In the genomic region with DNA sequence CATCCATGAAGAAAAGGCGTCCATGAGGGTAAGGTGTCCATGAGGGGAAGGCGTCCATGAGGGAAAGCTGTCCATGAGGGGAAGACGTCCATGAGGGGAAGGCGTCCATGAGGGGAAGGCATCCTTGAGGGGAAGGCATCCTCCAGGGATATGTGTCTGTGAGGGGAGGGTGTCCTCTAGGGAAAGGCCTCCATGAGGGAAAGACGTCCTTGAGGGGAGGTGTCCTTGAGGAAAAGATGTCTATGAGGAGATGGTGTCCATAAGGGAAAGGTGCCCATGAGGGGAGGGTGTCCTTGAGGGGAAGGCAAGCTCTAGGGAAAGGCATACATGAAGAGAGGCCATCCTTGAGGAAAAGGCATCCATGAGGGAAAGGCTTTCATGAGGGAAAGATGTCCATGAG, we compare ENCODE assay signal across 1 cellular context.
TF ChIP-seq lines count a peak whose summit lies in the region.

No MANE protein-coding gene starts in this region.

TF ChIP-seq in IMR-90, 13 proteins besides CTCF, POLR2A, EP300 and RAD21:
- TF ChIP-seq CHD1 (IDR thresholded peaks at IDR 0.05; ENCODE audit: low read depth, low read length) (no peak), CEBPB (IDR thresholded peaks at IDR 0.05; ENCODE audit: low read depth, low read length) (no peak)
